In the genomic region with DNA sequence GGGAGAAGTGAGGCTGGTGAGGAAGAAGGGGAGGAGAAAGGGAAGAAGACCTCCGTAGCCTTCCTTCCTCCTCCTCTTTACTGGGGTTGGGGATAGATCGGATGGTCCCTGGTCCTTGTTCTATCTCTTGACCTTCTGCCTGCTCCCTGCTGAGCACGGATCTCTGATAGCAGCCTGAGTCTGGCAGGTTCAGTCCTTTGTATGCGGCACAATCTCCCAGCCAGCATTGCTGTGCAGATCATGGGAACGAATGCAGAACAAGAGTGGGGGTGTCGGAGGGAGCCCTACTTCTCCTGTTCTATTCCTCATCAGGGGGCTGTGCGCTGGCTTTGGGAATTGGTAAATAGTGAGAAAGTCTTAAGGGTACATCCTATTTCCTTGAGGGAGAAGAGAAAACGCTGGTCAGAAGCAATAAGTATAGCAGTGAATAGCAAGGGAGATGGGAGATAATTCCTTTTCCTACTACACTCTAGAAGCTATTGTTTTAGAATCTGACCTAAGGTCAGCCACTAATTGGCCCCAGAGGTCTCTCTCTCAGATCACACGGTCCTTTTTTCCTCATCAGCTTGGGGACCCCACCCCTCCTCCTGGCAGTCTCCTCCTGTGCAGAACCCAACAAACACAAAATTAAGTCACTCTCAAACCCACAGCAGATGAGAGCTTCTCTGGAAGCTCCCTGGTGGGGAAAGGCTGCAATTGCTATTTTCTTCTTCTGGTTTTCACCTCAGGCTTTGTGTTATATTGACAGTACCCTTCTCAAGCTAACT, we compare ENCODE assay signal across 9 cellular contexts. TPM values are rescaled to one million over a fixed set of nuclear protein-coding genes. Genes with fewer than 3 reads are reported as not detected.
DNase-seq lines count a peak whose midpoint lies in the region; ATAC-seq and TF ChIP-seq lines count a peak whose summit lies in the region.
"Had no signal": no experiment of that assay in that cellular context is flagged by ENCODE, and none has a peak within 500 bp of the region (broad histone marks: within the 10 kb centered on the region; RNA-seq: fewer than 3 reads in every experiment).

No MANE protein-coding gene starts in this region.

- H3K9me3 ChIP-seq in lower lobe of right lung: no peaks in the 10 kb centered on the region

- H3K9me3 Mint-ChIP-seq in activated T-cell treated with anti-CD3 and anti-CD28 coated beads, Interleukin-2, amount 50 U/mL, for 24 hours: no peaks in the 10 kb centered on the region
- H3K9me3 Mint-ChIP-seq: activated naive CD4-positive, alpha-beta T cell treated with anti-CD3 and anti-CD28 coated beads, Interleukin-2, amount 50 U/mL, for 24 hours had no signal

- ATAC-seq in HG02870 (IDR thresholded peaks at IDR 0.05; ENCODE audit: unreplicated experiment) (peak; percentile 72), lower lobe of right lung (peak in 1 of 2 donors; percentile 23)

- TF ChIP-seq CTCF in astrocyte of the spinal cord (IDR thresholded peaks at IDR 0.05; ENCODE audit: low read depth, low read length) (peak; percentile 42), lower lobe of right lung (IDR thresholded peaks at IDR 0.05) (peak; percentile 30)

- no peak overlapping the region for H3K27ac ChIP-seq in lower lobe of right lung

- intact Hi-C loops in lower lobe of right lung (cut with DNase I): no loop called here

- H3K4me1 ChIP-seq in lower lobe of right lung: peaks cover 10% of the 10 kb centered on the region

- no peaks in the 10 kb centered on the region for H3K27me3 Mint-ChIP-seq in activated T-cell treated with anti-CD3 and anti-CD28 coated beads, Interleukin-2, amount 50 U/mL, for 24 hours
- H3K27me3 Mint-ChIP-seq: activated naive CD4-positive, alpha-beta T cell treated with anti-CD3 and anti-CD28 coated beads, Interleukin-2, amount 50 U/mL, for 24 hours had no signal

- DNase-seq in COR-L47 (lab: John Stamatoyannopoulos, UW): peak; percentile 10
- peak; percentile 23 for DNase-seq in astrocyte of the spinal cord (ENCODE audit: low read depth, low spot score)
- no peak for DNase-seq in lower lobe of right lung
- DNase-seq in A172 (ENCODE audit: low spot score): no peak
- no peak for DNase-seq in stimulated activated CD4-positive, alpha-beta T cell treated with anti-CD3 and anti-CD28 coated beads, Interleukin-4, amount 100 ng/mL, for 24 hours
- no peak for DNase-seq in mucosa of gallbladder (ENCODE audit: low spot score)
- DNase-seq in activated T-cell treated with anti-CD3 and anti-CD28 coated beads, Interleukin-2, amount 50 U/mL, for 24 hours: no peak

- no peak overlapping the region for H3K4me3 Mint-ChIP-seq in activated T-cell treated with anti-CD3 and anti-CD28 coated beads, Interleukin-2, amount 50 U/mL, for 24 hours
- H3K4me3 Mint-ChIP-seq: activated naive CD4-positive, alpha-beta T cell treated with anti-CD3 and anti-CD28 coated beads, Interleukin-2, amount 50 U/mL, for 24 hours had no signal

- no peak overlapping the region for H3K27ac Mint-ChIP-seq in activated T-cell treated with anti-CD3 and anti-CD28 coated beads, Interleukin-2, amount 50 U/mL, for 24 hours
- H3K27ac Mint-ChIP-seq: activated naive CD4-positive, alpha-beta T cell treated with anti-CD3 and anti-CD28 coated beads, Interleukin-2, amount 50 U/mL, for 24 hours had no signal

- no peaks in the 10 kb centered on the region for H3K27me3 ChIP-seq in lower lobe of right lung (ENCODE audit: low read depth)

- H3K36me3 Mint-ChIP-seq in activated T-cell treated with anti-CD3 and anti-CD28 coated beads, Interleukin-2, amount 50 U/mL, for 24 hours (ENCODE audit: low read depth): no peaks in the 10 kb centered on the region

- no peaks in the 10 kb centered on the region for H3K36me3 ChIP-seq in lower lobe of right lung

- H3K4me1 Mint-ChIP-seq in activated T-cell treated with anti-CD3 and anti-CD28 coated beads, Interleukin-2, amount 50 U/mL, for 24 hours (ENCODE audit: low read depth): no peaks in the 10 kb centered on the region
- H3K4me1 Mint-ChIP-seq: activated naive CD4-positive, alpha-beta T cell treated with anti-CD3 and anti-CD28 coated beads, Interleukin-2, amount 50 U/mL, for 24 hours had no signal

- H3K4me3 ChIP-seq in astrocyte of the spinal cord (ENCODE audit: low read depth, low read length) (no peak overlapping the region), lower lobe of right lung (no peak overlapping the region)

- in situ Hi-C loops in astrocyte of the spinal cord (cut with HindIII; ENCODE audit: low sequenced_read_pairs): no loop called here

RNA-seq across cellular contexts. Expression of a gene that starts 41.0 kb away (rescaled TPM):
- total RNA-seq in lower lobe of right lung (14.7 TPM), mucosa of gallbladder (1.8 TPM)
- 0.05 TPM in 1 of 2 replicates, not detected in the other for total RNA-seq in A172 (2014; rRNA removed; shearing (Covaris generic))

Comparison
In these comparisons a context has a peak if more than half of its experiments do, and no peak if none do; other contexts are left out.
1. DNase-seq: peak in COR-L47 (single experiment) and astrocyte of the spinal cord (single experiment); none in lower lobe of right lung (single experiment), A172 (single experiment), stimulated activated CD4-positive, alpha-beta T cell treated with anti-CD3 and anti-CD28 coated beads, Interleukin-4, amount 100 ng/mL, for 24 hours (single experiment), mucosa of gallbladder (single experiment) and activated T-cell treated with anti-CD3 and anti-CD28 coated beads, Interleukin-2, amount 50 U/mL, for 24 hours (single experiment).